In genomic region chr7:121077165-121077630, GRCh38 we compare ENCODE assay signal across 19 cellular contexts.
DNase-seq lines count a peak whose midpoint lies in the region; TF ChIP-seq lines count a peak whose summit lies in the region.
"Had no signal": no experiment of that assay in that cellular context is flagged by ENCODE, and none has a peak within 500 bp of the region (broad histone marks: within the 10 kb centered on the region; RNA-seq: fewer than 3 reads in every experiment).

No MANE protein-coding gene starts in this region.

- H3K9me3 Mint-ChIP-seq in T-helper 1 cell treated with Interleukin-12 subunit alpha and Interleukin-12 subunit beta and Interleukin-4 antibody, amounts not matched to agents 30 μg/mL and 1 μg/mL, for 36 hours: no peaks in the 10 kb centered on the region
- no peaks in the 10 kb centered on the region for H3K9me3 Mint-ChIP-seq in nephron progenitor cell
- H3K9me3 Mint-ChIP-seq: CD8-positive, alpha-beta T cell had no signal

- H3K27me3 ChIP-seq in ascending aorta (no peaks in the 10 kb centered on the region), left ventricle myocardium inferior (ENCODE audit: low read depth) (no peaks in the 10 kb centered on the region)
- H3K27me3 ChIP-seq: BLaER1 had no signal

- no peak for DNase-seq in T-helper 1 cell
- no peak for DNase-seq in ascending aorta (ENCODE audit: low spot score in 2 of 2)
- DNase-seq in nephron progenitor cell: no peak
- no peak for DNase-seq in left ventricle myocardium inferior
- no peak for DNase-seq in NCI-H2081 (lab: John Stamatoyannopoulos, UW)
- no peak for DNase-seq in ecto neural progenitor cell (ENCODE audit: low spot score)
- DNase-seq in NCI-H446 (lab: John Stamatoyannopoulos, UW): no peak
- DNase-seq: 8988T; CD8-positive, alpha-beta T cell; DMS79 treated with DMSO at 0.1 percent for 48 hours; GOT3; Kasumi-1; NCI-H1105 treated with DMSO at 0.1 percent for 48 hours; NCI-H187; NCI-H345; NCI-H526 treated with DMSO at 0.1 percent for 48 hours; SIG-M5 had no signal

- H3K4me3 Mint-ChIP-seq in T-helper 1 cell treated with Interleukin-12 subunit alpha and Interleukin-12 subunit beta and Interleukin-4 antibody, amounts not matched to agents 30 μg/mL and 1 μg/mL, for 36 hours: no peak overlapping the region
- H3K4me3 Mint-ChIP-seq in nephron progenitor cell: no peak overlapping the region
- H3K4me3 Mint-ChIP-seq: CD8-positive, alpha-beta T cell had no signal

- H3K27ac ChIP-seq in ascending aorta (peak overlapping the region; percentile 21 to 39), left ventricle myocardium inferior (replicated peaks) (no peak overlapping the region)
- H3K27ac ChIP-seq: BLaER1 had no signal

- H3K36me3 ChIP-seq in ascending aorta (no peaks in the 10 kb centered on the region), left ventricle myocardium inferior (no peaks in the 10 kb centered on the region)
- H3K36me3 ChIP-seq: BLaER1 had no signal

- peak overlapping the region; percentile 37 for H3K27ac Mint-ChIP-seq in T-helper 1 cell treated with Interleukin-12 subunit alpha and Interleukin-12 subunit beta and Interleukin-4 antibody, amounts not matched to agents 30 μg/mL and 1 μg/mL, for 36 hours
- peak overlapping the region; percentile 89 for H3K27ac Mint-ChIP-seq in nephron progenitor cell
- H3K27ac Mint-ChIP-seq: CD8-positive, alpha-beta T cell had no signal

- H3K4me1 ChIP-seq in ascending aorta: peaks cover 3 to 44% of the 10 kb centered on the region in 2 donors
- peaks cover 33% of the 10 kb centered on the region for H3K4me1 ChIP-seq in left ventricle myocardium inferior
- H3K4me1 ChIP-seq: BLaER1 had no signal

- H3K4me1 Mint-ChIP-seq in T-helper 1 cell treated with Interleukin-12 subunit alpha and Interleukin-12 subunit beta and Interleukin-4 antibody, amounts not matched to agents 30 μg/mL and 1 μg/mL, for 36 hours (ENCODE audit: low read depth): no peaks in the 10 kb centered on the region
- peaks cover 35% of the 10 kb centered on the region for H3K4me1 Mint-ChIP-seq in nephron progenitor cell

- intact Hi-C loops in ascending aorta (cut with DNase I): no loop called here
- intact Hi-C loops in left ventricle myocardium inferior (cut with micrococcal nuclease): no loop called here

- H3K36me3 Mint-ChIP-seq in T-helper 1 cell treated with Interleukin-12 subunit alpha and Interleukin-12 subunit beta and Interleukin-4 antibody, amounts not matched to agents 30 μg/mL and 1 μg/mL, for 36 hours (ENCODE audit: low read depth): no peaks in the 10 kb centered on the region
- no peaks in the 10 kb centered on the region for H3K36me3 Mint-ChIP-seq in nephron progenitor cell (ENCODE audit: low read depth)
- H3K36me3 Mint-ChIP-seq: CD8-positive, alpha-beta T cell had no signal

- no peak overlapping the region for H3K4me3 ChIP-seq in ascending aorta
- H3K4me3 ChIP-seq in left ventricle myocardium inferior: no peak overlapping the region
- H3K4me3 ChIP-seq: BLaER1 had no signal

- TF ChIP-seq CTCF in ascending aorta (IDR thresholded peaks at IDR 0.05) (no peak), nephron progenitor cell (IDR thresholded peaks at IDR 0.05) (no peak), left ventricle myocardium inferior (IDR thresholded peaks at IDR 0.05; ENCODE audit: borderline replicate concordance) (no peak)

- H3K9me3 ChIP-seq in ascending aorta: no peaks in the 10 kb centered on the region
- no peaks in the 10 kb centered on the region for H3K9me3 ChIP-seq in left ventricle myocardium inferior (replicated peaks)
- H3K9me3 ChIP-seq: BLaER1 had no signal

- H3K27me3 Mint-ChIP-seq in T-helper 1 cell treated with Interleukin-12 subunit alpha and Interleukin-12 subunit beta and Interleukin-4 antibody, amounts not matched to agents 30 μg/mL and 1 μg/mL, for 36 hours (ENCODE audit: low read depth): peaks cover 14% of the 10 kb centered on the region
- peaks cover 3% of the 10 kb centered on the region for H3K27me3 Mint-ChIP-seq in nephron progenitor cell (ENCODE audit: low read depth, poor library complexity)
